ENCODE assay signal across 19 cellular contexts in the genomic region with DNA sequence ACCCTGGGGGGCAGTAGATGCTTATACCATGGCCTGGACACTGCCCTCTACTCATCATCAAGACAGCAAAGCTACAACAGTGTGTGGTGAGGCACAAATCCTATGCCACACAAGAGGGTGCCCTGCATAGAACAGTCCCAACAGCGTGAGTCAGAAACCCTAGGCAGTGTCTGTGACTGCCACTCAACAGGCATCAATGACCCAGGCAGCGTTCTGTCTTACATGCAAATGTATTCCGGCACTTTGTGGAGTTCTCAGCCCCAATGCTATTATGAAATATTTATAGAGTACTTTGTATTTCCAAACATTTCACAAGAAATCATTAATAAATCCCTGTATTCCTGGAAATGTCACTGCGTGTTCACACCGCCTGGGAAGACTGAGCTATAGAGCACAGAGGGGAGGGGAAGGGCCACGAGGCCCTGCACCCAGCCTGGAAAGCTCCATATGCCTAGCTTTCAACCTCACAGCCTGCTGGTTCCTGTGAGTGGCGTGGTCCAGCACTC.
"Had no signal": no experiment of that assay in that cellular context is flagged by ENCODE, and none has a peak within 500 bp of the region (broad histone marks: within the 10 kb centered on the region; RNA-seq: fewer than 3 reads in every experiment).

No MANE protein-coding gene starts in this region.

- H3K9me3 Mint-ChIP-seq: activated T-helper 17 cell treated with anti-CD3 and anti-CD28 coated beads, Interleukin-2, amount 50 U/mL, for 72 hours; effector memory CD8-positive, alpha-beta T cell; naive B cell had no signal

- H3K4me2 ChIP-seq: hepatocyte had no signal

- H3K4me3 ChIP-seq: breast epithelium, hepatocyte, SK-N-MC, skin epidermis, suprapubic skin had no signal

- DNase-seq: activated CD4-positive, alpha-beta T cell treated with anti-CD3 and anti-CD28 coated beads, Interleukin-2, amount 50 U/mL, for 4 hours; activated CD4-positive, CD25-positive, alpha-beta regulatory T cell treated with anti-CD3 and anti-CD28 coated beads, Interleukin-2, amount 50 U/mL, for 72 hours; activated naive CD4-positive, alpha-beta T cell treated with Interleukin-2 at 50 U/mL for 16 hours; dermis blood vessel endothelial cell; effector memory CD8-positive, alpha-beta T cell; islet precursor cell; midbrain; naive B cell; retina; stimulated activated CD4-positive, alpha-beta T cell treated with anti-CD3 and anti-CD28 coated beads, Interleukin-4, amount 100 ng/mL, for 24 hours; stimulated activated naive CD4-positive, alpha-beta T cell treated with Interleukin-2 at 50 U/mL for 16 hours; T-helper 9 cell had no signal

- H2AFZ ChIP-seq: hepatocyte had no signal

- H3K27ac Mint-ChIP-seq: activated T-helper 17 cell treated with anti-CD3 and anti-CD28 coated beads, Interleukin-2, amount 50 U/mL, for 72 hours; effector memory CD8-positive, alpha-beta T cell had no signal

- H3K4me3 Mint-ChIP-seq: activated T-helper 17 cell treated with anti-CD3 and anti-CD28 coated beads, Interleukin-2, amount 50 U/mL, for 72 hours; effector memory CD8-positive, alpha-beta T cell had no signal

- H3K9me3 ChIP-seq: breast epithelium, suprapubic skin had no signal

- H3K27me3 ChIP-seq: breast epithelium, hepatocyte, suprapubic skin had no signal

- H3K4me1 ChIP-seq: breast epithelium had no signal

- H3K36me3 ChIP-seq: breast epithelium had no signal

- ATAC-seq: activated T-helper 17 cell treated with anti-CD3 and anti-CD28 coated beads, Interleukin-2, amount 50 U/mL, for 72 hours; effector memory CD8-positive, alpha-beta T cell had no signal

- H3K27ac ChIP-seq: breast epithelium, epithelial cell of prostate, hepatocyte, SK-N-MC, suprapubic skin had no signal

- H3K27me3 Mint-ChIP-seq: activated T-helper 17 cell treated with anti-CD3 and anti-CD28 coated beads, Interleukin-2, amount 50 U/mL, for 72 hours; naive B cell had no signal
